In the genomic region with DNA sequence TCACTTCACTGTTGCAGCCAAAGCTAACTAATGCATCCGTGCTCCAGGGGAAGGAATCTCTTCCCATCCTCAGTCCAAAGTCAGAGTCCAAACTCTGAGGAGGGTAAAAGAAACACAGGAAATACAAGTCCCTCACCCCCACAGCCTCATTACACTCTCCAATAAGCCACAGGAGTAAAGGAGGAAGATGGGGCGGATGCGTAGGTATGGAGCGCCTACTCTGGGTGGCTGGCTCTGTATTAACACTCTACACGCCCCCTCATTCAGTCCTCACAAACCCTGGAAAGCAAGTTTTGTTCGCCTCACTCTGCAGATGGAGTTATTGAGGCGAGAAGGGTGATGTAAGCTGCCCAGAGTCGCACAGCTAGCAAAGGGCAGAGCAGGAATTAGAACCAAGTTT, we compare ENCODE assay signal across 13 cellular contexts.
DNase-seq lines count a peak whose midpoint lies in the region; ATAC-seq, FAIRE-seq and TF ChIP-seq lines count a peak whose summit lies in the region.
"Had no signal": no experiment of that assay in that cellular context is flagged by ENCODE, and none has a peak within 500 bp of the region (broad histone marks: within the 10 kb centered on the region; RNA-seq: fewer than 3 reads in every experiment).

No MANE protein-coding gene starts in this region.

- peak overlapping the region; percentile 57 for H3K27ac ChIP-seq in AG04450 (ENCODE audit: low read depth, low read length)
- H3K27ac ChIP-seq in CD4-positive, alpha-beta memory T cell (ENCODE audit: low read depth, low read length) = no peak overlapping the region

- peak; percentile 45 for ATAC-seq in GM19463 (IDR thresholded peaks at IDR 0.05; ENCODE audit: unreplicated experiment)
- ATAC-seq: stimulated activated naive CD8-positive, alpha-beta T cell treated with anti-CD3 and anti-CD28 coated beads, Interleukin-15, amount 100 ng/mL, for 72 hours had no signal

- peaks cover 0 to 5% (median 0%) of the 10 kb centered on the region in 4 donors for H3K4me1 Mint-ChIP-seq in CD4-positive, alpha-beta memory T cell

- peak overlapping the region in 2 of 7 donors; percentile 31 to 36 for H3K27ac Mint-ChIP-seq in CD4-positive, alpha-beta memory T cell

- H3K27me3 Mint-ChIP-seq in CD4-positive, alpha-beta memory T cell = no peaks in the 10 kb centered on the region
- H3K27me3 Mint-ChIP-seq: stimulated activated naive CD8-positive, alpha-beta T cell treated with anti-CD3 and anti-CD28 coated beads, Interleukin-15, amount 100 ng/mL, for 72 hours had no signal

- no peaks in the 10 kb centered on the region; the same call in 1 of the 2 replicates for H3K9me3 ChIP-seq in AG04450 (ENCODE audit: control insufficient read depth, insufficient read depth, low read length)
- no peaks in the 10 kb centered on the region for H3K9me3 ChIP-seq in CD4-positive, alpha-beta memory T cell (ENCODE audit: control insufficient read depth in 1 of 2, low read length in 2 of 2)

- TF ChIP-seq CTCF in AG04450 (IDR thresholded peaks at IDR 0.05; ENCODE audit: low read depth, low read length) (no peak), D721Med (IDR thresholded peaks at IDR 0.05; ENCODE audit: insufficient read depth, missing control alignments) (no peak)

- no peak overlapping the region for H3K4me3 ChIP-seq in AG04450 (ENCODE audit: low read depth, low read length)
- H3K4me3 ChIP-seq in CD4-positive, alpha-beta memory T cell (ENCODE audit: low read length in 2 of 2) = no peak overlapping the region
- H3K4me3 ChIP-seq: sigmoid colon had no signal

- POLR2A ChIA-PET in AG04450 (lab: Yijun Ruan, JAX) = no interaction called here
- POLR2A ChIA-PET in CD4-positive, alpha-beta memory T cell (lab: Charles Lee; ENCODE audit: partially characterized antibody) = no interaction called here

- DNase-seq in AG04450 (ENCODE audit: low read depth, low spot score) (no peak), NAMALWA (ENCODE audit: low spot score) (peak; percentile 49), iris pigment epithelial cell (ENCODE audit: low read depth) (peak; percentile 32), SIG-M5 (lab: John Stamatoyannopoulos, UW) (no peak), D721Med (ENCODE audit: insufficient read length, low spot score) (no peak), HuH-7 (ENCODE audit: low spot score) (no peak)
- DNase-seq in CD4-positive, alpha-beta memory T cell = no peak
- DNase-seq: activated effector memory CD4-positive, alpha-beta T cell treated with Interleukin-2 at 50 U/mL for 16 hours; Kasumi-1; kidney; sigmoid colon; stimulated activated naive CD8-positive, alpha-beta T cell treated with anti-CD3 and anti-CD28 coated beads, Interleukin-15, amount 100 ng/mL, for 72 hours had no signal

- FAIRE-seq in D721Med (lab: Jason Lieb, UNC) = no peak
- FAIRE-seq: kidney had no signal

- H3K4me3 Mint-ChIP-seq in CD4-positive, alpha-beta memory T cell = no peak overlapping the region
- H3K4me3 Mint-ChIP-seq: stimulated activated naive CD8-positive, alpha-beta T cell treated with anti-CD3 and anti-CD28 coated beads, Interleukin-15, amount 100 ng/mL, for 72 hours had no signal

- intact Hi-C loops in CD4-positive, alpha-beta memory T cell (cut with micrococcal nuclease) = no loop called here

- H3K4me1 ChIP-seq in CD4-positive, alpha-beta memory T cell (ENCODE audit: insufficient read depth, low read length) = no peaks in the 10 kb centered on the region

- CTCF ChIA-PET in AG04450 (lab: Charles Lee) = no interaction called here
- CTCF ChIA-PET in CD4-positive, alpha-beta memory T cell (lab: Charles Lee; ENCODE audit: partially characterized antibody) = no interaction called here

- H3K9me3 Mint-ChIP-seq in CD4-positive, alpha-beta memory T cell = peaks cover 2 to 18% (median 10%) of the 10 kb centered on the region in 8 donors

- H3K36me3 Mint-ChIP-seq in CD4-positive, alpha-beta memory T cell = peaks cover 14 to 29% of the 10 kb centered on the region in 2 donors

- no peaks in the 10 kb centered on the region for H3K36me3 ChIP-seq in CD4-positive, alpha-beta memory T cell (ENCODE audit: insufficient read depth, low read length)
- H3K36me3 ChIP-seq: sigmoid colon had no signal

- H3K27me3 ChIP-seq in AG04450 (ENCODE audit: control insufficient read depth, insufficient read depth, low read length) = no peaks in the 10 kb centered on the region
- H3K27me3 ChIP-seq in CD4-positive, alpha-beta memory T cell (ENCODE audit: insufficient read depth, low read length) = no peaks in the 10 kb centered on the region
- H3K27me3 ChIP-seq: sigmoid colon had no signal

Comparison
In these comparisons a context has a peak if more than half of its experiments do, and no peak if none do; other contexts are left out.
1. DNase-seq: peak in NAMALWA (single experiment) and iris pigment epithelial cell (single experiment); none in AG04450 (single experiment), CD4-positive, alpha-beta memory T cell (0 of 5), SIG-M5 (single experiment), D721Med (single experiment) and HuH-7 (single experiment).